1 cellular context compared by ENCODE assay signal in genomic region chr12:68223067-68223747, GRCh38.
TF ChIP-seq lines count a peak whose summit lies in the region.

No MANE protein-coding gene starts in this region.

TF ChIP-seq in endothelial cell of umbilical vein, 7 proteins besides CTCF, POLR2A, EP300 and RAD21:
- peak; percentile 37 for TF ChIP-seq GATA2 (IDR thresholded peaks at IDR 0.05; ENCODE audit: insufficient read depth, insufficient read length, low read depth, low read length)
- TF ChIP-seq JUN (IDR thresholded peaks at IDR 0.05; ENCODE audit: borderline replicate concordance, insufficient read depth, insufficient read length, low read depth) = no peak
TF ChIP-seq in endothelial cell of umbilical vein: peak in this region for 1.
